Comparison of ENCODE assay signal across 19 cellular contexts in genomic region chr12:11787921-11788849, GRCh38.
DNase-seq lines count a peak whose midpoint lies in the region; ATAC-seq and TF ChIP-seq lines count a peak whose summit lies in the region.
"Had no signal": no experiment of that assay in that cellular context is flagged by ENCODE, and none has a peak within 500 bp of the region (broad histone marks: within the 10 kb centered on the region; RNA-seq: fewer than 3 reads in every experiment).

No MANE protein-coding gene starts in this region.

- DNase-seq in OCI-LY7 (ENCODE audit: low spot score) (peak; percentile 66), NCI-H2227 treated with DMSO at 0.1 percent for 48 hours (lab: John Stamatoyannopoulos, UW) (no peak), neuronal stem cell (ENCODE audit: low spot score) (no peak), testis (no peak)
- DNase-seq: activated naive CD4-positive, alpha-beta T cell treated with anti-CD3 and anti-CD28 coated beads, Interleukin-2, amount 50 U/mL, for 16 hours; DMS79 treated with DMSO at 0.1 percent for 48 hours; effector memory CD4-positive, alpha-beta T cell; H9; left lung; mucosa of descending colon; NCI-H1436; Peyer's patch; stimulated activated CD4-positive, alpha-beta T cell treated with anti-CD3 and anti-CD28 coated beads, Interleukin-4, amount 100 ng/mL, for 4 hours; upper lobe of left lung had no signal

- H3K4me1 ChIP-seq in BLaER1 treated with 17β-estradiol and CSF1 and Interleukin-3, amounts not matched to agents 10 nM and 100 nM, result peaks cover 43 to 84% (median 68%) of the 10 kb centered on the region in 10 experiments
- H3K4me1 ChIP-seq in HEK293 (ENCODE audit: control insufficient read depth, insufficient read depth, low read length) (no peaks in the 10 kb centered on the region), OCI-LY7 (ENCODE audit: insufficient read depth, low read length, poor library complexity, severe bottlenecking) (peaks cover 41% of the 10 kb centered on the region), muscle layer of duodenum (ENCODE audit: control insufficient read depth in 1 of 2, insufficient read depth in 2 of 2, low read length in 2 of 2) (peaks cover 5 to 27% of the 10 kb centered on the region in 2 donors), neuronal stem cell (ENCODE audit: control insufficient read depth in 2 of 2, insufficient read depth in 1 of 2, low read depth in 1 of 2, low read length in 2 of 2) (no peaks in the 10 kb centered on the region), testis (peaks cover 1% of the 10 kb centered on the region)
- H3K4me1 ChIP-seq: Peyer's patch had no signal

- no peak overlapping the region for H3K4ac ChIP-seq in neuronal stem cell (ENCODE audit: low read length)

- no peaks in the 10 kb centered on the region for H3K9me2 ChIP-seq in OCI-LY7 (ENCODE audit: insufficient read depth, low read length)

- no peaks in the 10 kb centered on the region for H3K27me3 ChIP-seq in BLaER1 treated with 17β-estradiol and CSF1 and Interleukin-3, amounts not matched to agents 10 nM and 100 nM
- H3K27me3 ChIP-seq in muscle layer of duodenum (ENCODE audit: low read depth, low read length), result no peaks in the 10 kb centered on the region
- H3K27me3 ChIP-seq in neuronal stem cell (ENCODE audit: control insufficient read depth in 3 of 3, insufficient read depth in 3 of 3, low read depth in 1 of 3, low read length in 3 of 3), result no peaks in the 10 kb centered on the region
- H3K27me3 ChIP-seq in testis, result no peaks in the 10 kb centered on the region
- H3K27me3 ChIP-seq: left lung, Peyer's patch, upper lobe of left lung had no signal

- H2AK5ac ChIP-seq in neuronal stem cell (ENCODE audit: low read depth, low read length), result no peak overlapping the region

- H2BK12ac ChIP-seq in neuronal stem cell (ENCODE audit: low read length), result no peak overlapping the region

- peak overlapping the region in 8 of 11 experiments; percentile 0 to 51 (median 12); a peak in 8 of 22 replicates for H3K27ac ChIP-seq in BLaER1 treated with 17β-estradiol and CSF1 and Interleukin-3, amounts not matched to agents 10 nM and 100 nM
- H3K27ac ChIP-seq in HEK293 (ENCODE audit: extremely low read depth, low read depth, low read length) (no peak overlapping the region), OCI-LY7 (ENCODE audit: low read depth, low read length, poor library complexity, severe bottlenecking) (peak overlapping the region; percentile 73), muscle layer of duodenum (ENCODE audit: low read length) (peak overlapping the region; percentile 29), neuronal stem cell (replicated peaks; ENCODE audit: low read length) (no peak overlapping the region), testis (no peak overlapping the region)
- H3K27ac ChIP-seq: left lung, Peyer's patch, SK-N-MC had no signal

- CTCF ChIA-PET in HEK293 (lab: Yijun Ruan, JAX) (no interaction called here), OCI-LY7 (lab: Charles Lee; ENCODE audit: unreplicated experiment) (no interaction called here)

- no peaks in the 10 kb centered on the region for H3K79me1 ChIP-seq in neuronal stem cell (ENCODE audit: low read depth, low read length)

- no peak for TF ChIP-seq POLR2A in testis (IDR thresholded peaks at IDR 0.05)

- BruUV-seq in OCI-LY7 (replicated peaks; lab: Mats Ljungman, UMichigan), result no TSS peak

- peaks cover 14 to 78% (median 48%) of the 10 kb centered on the region in 11 experiments; a peak in 21 of 22 replicates for H3K36me3 ChIP-seq in BLaER1 treated with 17β-estradiol and CSF1 and Interleukin-3, amounts not matched to agents 10 nM and 100 nM
- H3K36me3 ChIP-seq in HEK293 (ENCODE audit: control insufficient read depth in 2 of 2, insufficient read depth in 1 of 2, low read length in 2 of 2) (no peaks in the 10 kb centered on the region), OCI-LY7 (ENCODE audit: insufficient read depth, low read length) (peaks cover 18% of the 10 kb centered on the region; the same call in 1 of the 2 replicates), muscle layer of duodenum (ENCODE audit: control insufficient read depth in 1 of 2, insufficient read depth in 2 of 2, low read length in 2 of 2) (no peaks in the 10 kb centered on the region), neuronal stem cell (replicated peaks in 1 of 2; ENCODE audit: control insufficient read depth in 2 of 2, insufficient read depth in 2 of 2, low read length in 2 of 2) (no peaks in the 10 kb centered on the region), testis (ENCODE audit: low read depth, missing control alignments) (no peaks in the 10 kb centered on the region)
- H3K36me3 ChIP-seq: Peyer's patch, upper lobe of left lung had no signal

- no CpG with 5 or more reads among the region's 6 CpGs for whole genome bisulfite sequencing in neuronal stem cell (ENCODE audit: extremely low coverage in 2 of 2, insufficient read length in 2 of 2, insufficient replicate concordance in 1 of 2), 2 donors
- 86 to 87% methylated on average over 6 of the region's 6 CpGs for whole genome bisulfite sequencing in testis, 2 donors

- no peak overlapping the region for H2BK5ac ChIP-seq in neuronal stem cell (ENCODE audit: low read length)

- H3K14ac ChIP-seq in neuronal stem cell (ENCODE audit: low read length), result no peak overlapping the region

- no peak overlapping the region for H3K4me3 ChIP-seq in BLaER1 treated with 17β-estradiol and CSF1 and Interleukin-3, amounts not matched to agents 10 nM and 100 nM
- H3K4me3 ChIP-seq in HEK293 (ENCODE audit: low read depth, low read length) (no peak overlapping the region), OCI-LY7 (ENCODE audit: low read depth, low read length, poor library complexity, severe bottlenecking) (peak overlapping the region; percentile 39), muscle layer of duodenum (ENCODE audit: low read depth in 1 of 2, low read length in 2 of 2) (no peak overlapping the region), neuronal stem cell (ENCODE audit: low read length in 2 of 2) (no peak overlapping the region), testis (no peak overlapping the region)
- H3K4me3 ChIP-seq: left lung, mucosa of descending colon, Peyer's patch, SK-N-MC, upper lobe of left lung had no signal

- H3K79me2 ChIP-seq in OCI-LY7 (ENCODE audit: insufficient read depth, low read depth, low read length), result peaks cover 5% of the 10 kb centered on the region; the same call in 1 of the 2 replicates

- no peak overlapping the region for H3K23ac ChIP-seq in neuronal stem cell (ENCODE audit: low read depth, low read length, poor library complexity)

- ATAC-seq in HG03045 (IDR thresholded peaks at IDR 0.05; ENCODE audit: unreplicated experiment), result no peak
- ATAC-seq: left lung, mucosa of descending colon had no signal

- H4K8ac ChIP-seq in neuronal stem cell (ENCODE audit: low read depth, low read length), result no peak overlapping the region

- H2AFZ ChIP-seq in OCI-LY7 (ENCODE audit: low read length) (peak overlapping the region; percentile 14; the same call in 1 of the 2 replicates), neuronal stem cell (ENCODE audit: low read length) (no peak overlapping the region)

- H4K91ac ChIP-seq in neuronal stem cell (ENCODE audit: low read depth, low read length, poor library complexity), result no peak overlapping the region

- TF ChIP-seq CTCF in HEK293 (tag by site-specific recombination; IDR thresholded peaks at IDR 0.05), result no peak
- no peak for TF ChIP-seq CTCF in OCI-LY7 (conservative IDR thresholded peaks at IDR 0.05; ENCODE audit: low read length)
- TF ChIP-seq CTCF in testis (IDR thresholded peaks at IDR 0.05), result no peak

- H3K18ac ChIP-seq in neuronal stem cell (ENCODE audit: low read length), result no peak overlapping the region

- POLR2A ChIA-PET in HEK293 (lab: Yijun Ruan, JAX), result no interaction called here
- POLR2A ChIA-PET in OCI-LY7 (lab: Charles Lee), result interaction anchor here (0.6 kb wide), 1 partner anchor 27 kb away, joined by 3 read pairs; no protein-coding TSS in a partner anchor

- intact Hi-C loops in OCI-LY7 (cut with micrococcal nuclease; ENCODE audit: unreplicated experiment) (no loop called here), testis (cut with DNase I; ENCODE audit: low total_unique reads) (no loop called here)

- H2BK15ac ChIP-seq in neuronal stem cell (ENCODE audit: low read length), result no peak overlapping the region

- H3K9ac ChIP-seq in BLaER1 treated with 17β-estradiol and CSF1 and Interleukin-3, amounts not matched to agents 10 nM and 100 nM, result no peak overlapping the region
- H3K9ac ChIP-seq in neuronal stem cell (ENCODE audit: low read depth, low read length, poor library complexity), result no peak overlapping the region

- peaks cover 0 to 32% (median 8%) of the 10 kb centered on the region in 11 experiments; a peak in 14 of 22 replicates for H3K9me3 ChIP-seq in BLaER1 treated with 17β-estradiol and CSF1 and Interleukin-3, amounts not matched to agents 10 nM and 100 nM (replicated peaks in 1 of 11)
- H3K9me3 ChIP-seq in HEK293 (ENCODE audit: control insufficient read depth, insufficient read depth, low read depth, low read length) (no peaks in the 10 kb centered on the region), OCI-LY7 (ENCODE audit: low read length) (no peaks in the 10 kb centered on the region), muscle layer of duodenum (ENCODE audit: control insufficient read depth in 1 of 2, low read length in 2 of 2) (no peaks in the 10 kb centered on the region), neuronal stem cell (replicated peaks in 1 of 2; ENCODE audit: control insufficient read depth in 2 of 2, insufficient read depth in 1 of 2, low read depth in 1 of 2, low read length in 2 of 2) (no peaks in the 10 kb centered on the region), testis (no peaks in the 10 kb centered on the region)
- H3K9me3 ChIP-seq: left lung, mucosa of descending colon, Peyer's patch, upper lobe of left lung had no signal

- H3K4me2 ChIP-seq in BLaER1 treated with 17β-estradiol and CSF1 and Interleukin-3, amounts not matched to agents 10 nM and 100 nM, result peak overlapping the region; percentile 8 to 53 (median 20); a peak in 10 of 22 replicates
- peak overlapping the region; percentile 61 for H3K4me2 ChIP-seq in OCI-LY7 (ENCODE audit: low read length)
- H3K4me2 ChIP-seq in neuronal stem cell (ENCODE audit: insufficient read depth, low read length, poor library complexity, severe bottlenecking), result no peak overlapping the region

- peaks cover 0 to 80% (median 0%) of the 10 kb centered on the region in 11 experiments; a peak in 6 of 22 replicates for H4K20me1 ChIP-seq in BLaER1 treated with 17β-estradiol and CSF1 and Interleukin-3, amounts not matched to agents 10 nM and 100 nM
- H4K20me1 ChIP-seq in OCI-LY7 (ENCODE audit: insufficient read depth, low read length), result no peaks in the 10 kb centered on the region

- H2BK120ac ChIP-seq in neuronal stem cell (ENCODE audit: low read depth, low read length), result no peak overlapping the region

Comparison
In these comparisons a context has a peak if more than half of its experiments do, and no peak if none do; other contexts are left out.
1. H3K27ac ChIP-seq: peak in BLaER1 treated with 17β-estradiol and CSF1 and Interleukin-3, amounts not matched to agents 10 nM and 100 nM (8 of 11), OCI-LY7 (single experiment) and muscle layer of duodenum (single experiment); none in HEK293 (single experiment), neuronal stem cell (single experiment) and testis (0 of 2).